ENCODE assay signal across 11 cellular contexts in the genomic region with DNA sequence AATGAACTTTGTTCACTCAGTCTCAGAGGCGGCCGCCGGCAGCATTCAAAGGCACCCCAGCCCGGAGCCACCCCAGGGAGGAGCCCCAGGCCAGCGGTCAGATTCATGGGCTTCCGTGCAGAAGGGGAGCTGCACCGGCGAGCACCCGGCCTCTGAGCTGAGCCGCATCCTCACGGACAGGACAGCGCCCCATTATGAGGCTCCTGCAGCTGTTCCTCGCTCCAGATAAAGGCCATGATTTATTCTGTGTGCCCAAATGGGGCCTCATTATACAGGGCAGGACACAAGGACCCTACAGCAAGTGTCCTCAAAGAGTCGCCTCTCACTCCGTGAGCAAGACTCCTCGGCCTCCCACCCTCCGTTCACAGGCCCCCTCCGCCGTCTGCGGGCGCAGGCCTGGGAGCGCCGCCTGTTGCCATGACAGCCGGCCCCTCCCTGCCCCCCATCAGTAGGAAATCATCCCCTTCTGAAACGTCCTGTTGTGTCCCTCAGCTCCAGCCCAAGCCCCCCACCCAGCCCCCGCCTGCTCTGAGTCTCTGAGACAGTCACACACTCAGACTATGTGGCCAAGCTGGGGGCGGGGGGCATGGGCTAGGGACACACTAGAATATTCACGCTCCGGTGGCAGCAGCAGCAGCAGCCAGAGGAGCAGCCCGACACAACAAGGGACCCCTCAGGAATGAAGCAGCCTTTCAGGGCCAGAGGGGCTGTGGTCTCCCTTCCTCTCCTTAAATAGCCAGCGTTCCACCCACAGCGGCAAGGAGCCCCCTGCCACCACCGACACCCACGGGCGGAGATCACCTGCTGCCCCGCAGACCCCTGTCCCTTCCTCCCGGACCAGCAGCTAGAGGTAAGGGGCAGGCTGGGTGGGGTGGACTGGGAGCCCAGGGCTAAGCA. TPM values are rescaled to one million over a fixed set of nuclear protein-coding genes. Genes with fewer than 3 reads are reported as not detected.
A peak's percentile ranks its signal among the peaks of the same experiment; 100 is the strongest.
DNase-seq lines count a peak whose midpoint lies in the region; ATAC-seq and TF ChIP-seq lines count a peak whose summit lies in the region.
"Had no signal": no experiment of that assay in that cellular context is flagged by ENCODE, and none has a peak within 500 bp of the region (broad histone marks: within the 10 kb centered on the region; RNA-seq: fewer than 3 reads in every experiment).

A gene with protein sequence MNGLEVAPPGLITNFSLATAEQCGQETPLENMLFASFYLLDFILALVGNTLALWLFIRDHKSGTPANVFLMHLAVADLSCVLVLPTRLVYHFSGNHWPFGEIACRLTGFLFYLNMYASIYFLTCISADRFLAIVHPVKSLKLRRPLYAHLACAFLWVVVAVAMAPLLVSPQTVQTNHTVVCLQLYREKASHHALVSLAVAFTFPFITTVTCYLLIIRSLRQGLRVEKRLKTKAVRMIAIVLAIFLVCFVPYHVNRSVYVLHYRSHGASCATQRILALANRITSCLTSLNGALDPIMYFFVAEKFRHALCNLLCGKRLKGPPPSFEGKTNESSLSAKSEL (plus strand): TSS at position 759 of the 897 bp plus-strand sequence. CDS start 4,583 bp downstream, outside the sequence.

- no peak within 1 kb of the TSS for H2BK120ac ChIP-seq in trophoblast cell (ENCODE audit: insufficient read depth, low read length, poor library complexity)

- H3K4me1 Mint-ChIP-seq in activated naive CD8-positive, alpha-beta T cell treated with anti-CD3 and anti-CD28 coated beads, Interleukin-2, amount 10 ng/mL, durations not matched to agents 7 days and 5 days = peaks cover 13% of the 10 kb centered on the region
- H3K4me1 Mint-ChIP-seq in activated naive CD8-positive, alpha-beta T cell treated with anti-CD3 and anti-CD28 coated beads, Interleukin-2, amount 50 U/mL, for 24 hours = peaks cover 12% of the 10 kb centered on the region

- WGBS in trophoblast cell (ENCODE audit: extremely low coverage, insufficient coverage, insufficient read length) = no CpG with 5 or more reads among the region's 37 CpGs

- H3K23ac ChIP-seq in trophoblast cell (ENCODE audit: low read length) = no peak within 1 kb of the TSS

- no peak within 1 kb of the TSS for H2BK5ac ChIP-seq in trophoblast cell (ENCODE audit: low read depth, low read length, poor library complexity)

- H3K27me3 Mint-ChIP-seq in activated naive CD8-positive, alpha-beta T cell treated with anti-CD3 and anti-CD28 coated beads, Interleukin-2, amount 10 ng/mL, durations not matched to agents 7 days and 5 days = no peaks in the 10 kb centered on the region
- H3K27me3 Mint-ChIP-seq in activated naive CD8-positive, alpha-beta T cell treated with anti-CD3 and anti-CD28 coated beads, Interleukin-2, amount 50 U/mL, for 24 hours = no peaks in the 10 kb centered on the region

- no peak within 1 kb of the TSS for H3K18ac ChIP-seq in trophoblast cell (ENCODE audit: low read length)

- no peak within 1 kb of the TSS for H2AFZ ChIP-seq in trophoblast cell (ENCODE audit: insufficient read depth, low read length, poor library complexity)

- no peak for ATAC-seq in activated naive CD8-positive, alpha-beta T cell treated with anti-CD3 and anti-CD28 coated beads, Interleukin-2, amount 10 ng/mL, durations not matched to agents 7 days and 5 days (ENCODE audit: low read depth)
- ATAC-seq in activated naive CD8-positive, alpha-beta T cell treated with anti-CD3 and anti-CD28 coated beads, Interleukin-2, amount 50 U/mL, for 24 hours = no peak
- ATAC-seq in GM21528 (IDR thresholded peaks at IDR 0.05; ENCODE audit: low FRiP score, unreplicated experiment) = no peak

- H3K27ac ChIP-seq in left ventricle myocardium inferior (replicated peaks) = peak within 1 kb of the TSS; percentile 94
- H3K27ac ChIP-seq in trophoblast cell (ENCODE audit: low read depth, low read length) = no peak within 1 kb of the TSS

- H4K8ac ChIP-seq in trophoblast cell (ENCODE audit: low read depth, low read length) = no peak within 1 kb of the TSS

- POLR2A ChIA-PET in activated naive CD8-positive, alpha-beta T cell treated with anti-CD3 and anti-CD28 coated beads, Interleukin-2, amount 10 ng/mL, durations not matched to agents 7 days and 5 days (lab: Charles Lee) = no interaction called here

- H3K27me3 ChIP-seq in left ventricle myocardium inferior (ENCODE audit: low read depth) = no peaks in the 10 kb centered on the region
- no peaks in the 10 kb centered on the region for H3K27me3 ChIP-seq in trophoblast cell (ENCODE audit: insufficient read depth, low read length)

- no peak within 1 kb of the TSS for H2AK5ac ChIP-seq in trophoblast cell (ENCODE audit: low read length)

- H3K14ac ChIP-seq in trophoblast cell (ENCODE audit: low read length) = peak within 1 kb of the TSS; percentile 11

- no peaks in the 10 kb centered on the region for H3K36me3 Mint-ChIP-seq in activated naive CD8-positive, alpha-beta T cell treated with anti-CD3 and anti-CD28 coated beads, Interleukin-2, amount 10 ng/mL, durations not matched to agents 7 days and 5 days
- no peaks in the 10 kb centered on the region for H3K36me3 Mint-ChIP-seq in activated naive CD8-positive, alpha-beta T cell treated with anti-CD3 and anti-CD28 coated beads, Interleukin-2, amount 50 U/mL, for 24 hours (ENCODE audit: low read depth)

- no peak within 1 kb of the TSS for H3K4ac ChIP-seq in trophoblast cell (ENCODE audit: low read depth, low read length)

- DNase-seq in activated naive CD8-positive, alpha-beta T cell treated with anti-CD3 and anti-CD28 coated beads, Interleukin-2, amount 10 ng/mL, durations not matched to agents 7 days and 5 days = no peak
- DNase-seq in activated naive CD8-positive, alpha-beta T cell treated with anti-CD3 and anti-CD28 coated beads, Interleukin-2, amount 50 U/mL, for 24 hours = no peak
- DNase-seq in left ventricle myocardium inferior (no peak), trophoblast cell (no peak), NCI-H2196 (lab: John Stamatoyannopoulos, UW; ENCODE audit: unreplicated experiment) (no peak), inferior parietal cortex (ENCODE audit: extremely low spot score) (no peak)
- no peak for DNase-seq in activated CD4-positive, alpha-beta T cell treated with anti-CD3 and anti-CD28 coated beads for 48 hours
- DNase-seq: ACHN, islet precursor cell, NCI-H187 treated with DMSO at 0.1 percent for 48 hours had no signal

- TF ChIP-seq CTCF in left ventricle myocardium inferior (IDR thresholded peaks at IDR 0.05; ENCODE audit: borderline replicate concordance) = no peak

- H3K9me3 ChIP-seq in left ventricle myocardium inferior (replicated peaks) (no peaks in the 10 kb centered on the region), trophoblast cell (ENCODE audit: insufficient read depth, low read depth, low read length) (no peaks in the 10 kb centered on the region)

- H3K79me2 ChIP-seq in trophoblast cell (ENCODE audit: control insufficient read depth, insufficient read depth, low read length, poor library complexity) = no peaks in the 10 kb centered on the region

- H3K36me3 ChIP-seq in left ventricle myocardium inferior = peaks cover 44% of the 10 kb centered on the region
- no peaks in the 10 kb centered on the region for H3K36me3 ChIP-seq in trophoblast cell (ENCODE audit: control insufficient read depth in 1 of 2, insufficient read depth in 2 of 2, low read length in 2 of 2)

- no peak within 1 kb of the TSS for H3K4me2 ChIP-seq in trophoblast cell (ENCODE audit: low read length)

- no peak within 1 kb of the TSS for H2BK12ac ChIP-seq in trophoblast cell (ENCODE audit: low read length)

- peaks cover 98% of the 10 kb centered on the region for H3K4me1 ChIP-seq in left ventricle myocardium inferior
- peaks cover 5 to 14% of the 10 kb centered on the region in 2 experiments for H3K4me1 ChIP-seq in trophoblast cell (ENCODE audit: control insufficient read depth in 1 of 2, insufficient read depth in 2 of 2, low read length in 2 of 2)

- H3K9ac ChIP-seq in trophoblast cell (ENCODE audit: low read length) = no peak within 1 kb of the TSS

- peak within 1 kb of the TSS; percentile 25 for H4K91ac ChIP-seq in trophoblast cell (ENCODE audit: low read depth, low read length)

- no peak within 1 kb of the TSS for H4K12ac ChIP-seq in trophoblast cell (ENCODE audit: low read depth, low read length)

- H3K27ac Mint-ChIP-seq in activated naive CD8-positive, alpha-beta T cell treated with anti-CD3 and anti-CD28 coated beads, Interleukin-2, amount 10 ng/mL, durations not matched to agents 7 days and 5 days = peak within 1 kb of the TSS; percentile 9
- H3K27ac Mint-ChIP-seq in activated naive CD8-positive, alpha-beta T cell treated with anti-CD3 and anti-CD28 coated beads, Interleukin-2, amount 50 U/mL, for 24 hours = no peak within 1 kb of the TSS

- no peak within 1 kb of the TSS for H3K4me3 Mint-ChIP-seq in activated naive CD8-positive, alpha-beta T cell treated with anti-CD3 and anti-CD28 coated beads, Interleukin-2, amount 10 ng/mL, durations not matched to agents 7 days and 5 days
- H3K4me3 Mint-ChIP-seq in activated naive CD8-positive, alpha-beta T cell treated with anti-CD3 and anti-CD28 coated beads, Interleukin-2, amount 50 U/mL, for 24 hours = no peak within 1 kb of the TSS

- intact Hi-C loops in left ventricle myocardium inferior (cut with micrococcal nuclease) = no loop called here

- H3K9me3 Mint-ChIP-seq in activated naive CD8-positive, alpha-beta T cell treated with anti-CD3 and anti-CD28 coated beads, Interleukin-2, amount 10 ng/mL, durations not matched to agents 7 days and 5 days = no peaks in the 10 kb centered on the region
- H3K9me3 Mint-ChIP-seq in activated naive CD8-positive, alpha-beta T cell treated with anti-CD3 and anti-CD28 coated beads, Interleukin-2, amount 50 U/mL, for 24 hours = no peaks in the 10 kb centered on the region

- H3K4me3 ChIP-seq in left ventricle myocardium inferior (peak within 1 kb of the TSS; percentile 24), trophoblast cell (ENCODE audit: low read depth, low read length) (no peak within 1 kb of the TSS)

- peaks cover 9% of the 10 kb centered on the region for H3K79me1 ChIP-seq in trophoblast cell (ENCODE audit: low read length)

RNA-seq across cellular contexts. Expression of the gene that starts here (rescaled TPM):
- total RNA-seq in activated naive CD8-positive, alpha-beta T cell treated with anti-CD3 and anti-CD28 coated beads, Interleukin-2, amount 10 ng/mL, durations not matched to agents 7 days and 5 days = not detected
- 0.16 TPM for total RNA-seq in left ventricle myocardium inferior
- polyA plus RNA-seq in trophoblast cell (2013) = 0.25 and 0.33 TPM in 2 replicates
